In genomic region chr4:28362169-28362568, GRCh38 we compare ENCODE assay signal across 9 cellular contexts.
"Had no signal": no experiment of that assay in that cellular context is flagged by ENCODE, and none has a peak within 500 bp of the region (broad histone marks: within the 10 kb centered on the region; RNA-seq: fewer than 3 reads in every experiment).

No MANE protein-coding gene starts in this region.

- H3K4me1 ChIP-seq: HAP-1 had no signal

- H3K9ac ChIP-seq: KMS-11 had no signal

- FAIRE-seq: HTR-8/SVneo had no signal

- DNase-seq: H7, HFFc6, Karpas-422, KBM-7 had no signal

- H3K4me3 ChIP-seq: GM23338, HAP-1 had no signal

- H2AFZ ChIP-seq: GM23338 had no signal

- ATAC-seq: GM23338, HCT116 had no signal

- H3K9me3 ChIP-seq: HAP-1 had no signal

- H3K4me2 ChIP-seq: GM23338, KMS-11 had no signal

- H3K36me3 ChIP-seq: HAP-1 had no signal

- H3K27ac ChIP-seq: KMS-11 had no signal
